In the genomic region with DNA sequence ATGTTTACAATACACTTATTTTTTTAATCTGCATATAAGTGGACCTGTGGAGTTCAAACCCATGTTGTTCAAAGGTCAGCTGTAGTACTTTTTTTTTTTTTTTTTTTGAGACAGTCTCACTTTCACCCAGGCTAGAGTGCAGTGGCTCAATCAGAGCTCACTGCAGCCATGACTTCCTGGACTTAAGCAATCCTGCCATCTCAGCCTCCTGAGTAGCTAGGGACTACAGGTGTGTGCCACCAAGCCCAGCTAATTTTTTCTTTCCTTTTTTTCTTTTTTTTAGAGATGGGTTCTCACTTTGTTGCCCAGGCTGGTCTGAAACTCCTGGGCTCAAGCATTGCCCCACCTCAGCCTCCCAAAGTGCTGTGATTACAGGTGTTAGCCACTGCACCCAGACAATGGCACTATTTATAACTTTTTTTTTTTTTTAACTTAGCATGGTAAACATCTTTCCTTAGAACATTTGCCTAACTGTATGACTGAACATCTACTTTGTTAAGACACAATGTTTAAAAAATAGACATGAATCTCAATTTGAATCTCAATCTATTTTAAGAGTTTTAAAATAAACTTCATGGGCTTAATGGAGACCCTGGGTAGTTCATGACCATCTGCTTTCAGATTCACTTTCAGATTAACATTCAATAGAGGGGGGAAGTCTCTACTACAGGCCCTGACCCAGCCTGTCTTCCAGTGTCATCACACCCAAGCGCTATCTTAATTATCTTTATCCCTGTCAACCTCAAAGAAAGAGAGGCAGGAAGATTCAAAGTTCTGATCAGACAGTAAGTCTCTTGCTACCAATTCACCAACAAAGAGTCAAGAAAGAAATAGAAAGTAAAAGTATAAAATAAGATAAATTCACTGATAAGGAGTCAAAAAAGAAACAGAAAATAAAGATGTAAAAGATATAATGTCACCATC, we compare ENCODE assay signal across 10 cellular contexts.
DNase-seq lines count a peak whose midpoint lies in the region; ATAC-seq and TF ChIP-seq lines count a peak whose summit lies in the region.
"Had no signal": no experiment of that assay in that cellular context is flagged by ENCODE, and none has a peak within 500 bp of the region (broad histone marks: within the 10 kb centered on the region; RNA-seq: fewer than 3 reads in every experiment).

No MANE protein-coding gene starts in this region.

- peaks cover 21% of the 10 kb centered on the region for H3K36me3 Mint-ChIP-seq in activated T-cell treated with anti-CD3 and anti-CD28 coated beads, Interleukin-2, amount 50 U/mL, for 4 hours (ENCODE audit: insufficient read depth)
- H3K36me3 Mint-ChIP-seq in glutamatergic neuron (ENCODE audit: unreplicated experiment), result no peaks in the 10 kb centered on the region

- DNase-seq in activated T-cell treated with anti-CD3 and anti-CD28 coated beads, Interleukin-2, amount 50 U/mL, for 4 hours, result no peak
- DNase-seq in activated T-cell treated with anti-CD3 and anti-CD28 coated beads, Interleukin-2, amount 50 U/mL, for 1 hour, result no peak
- DNase-seq in OCI-M1 (lab: John Stamatoyannopoulos, UW) (peak; percentile 51), glutamatergic neuron (no peak), RWPE1 (ENCODE audit: low spot score) (no peak), NCI-H1105 (lab: John Stamatoyannopoulos, UW) (no peak)
- DNase-seq in stimulated activated naive CD8-positive, alpha-beta T cell treated with anti-CD3 and anti-CD28 coated beads, Interleukin-15, Interleukin-2, amounts not matched to agents 100 U/mL and 50 U/mL, for 24 hours, result no peak
- DNase-seq: SHP77 treated with DMSO at 0.1 percent for 48 hours, uterus had no signal

- H3K27ac Mint-ChIP-seq in glutamatergic neuron (ENCODE audit: unreplicated experiment), result no peak overlapping the region

- CTCF ChIA-PET in RWPE1 (lab: Yijun Ruan, JAX), result interaction anchor here (0.6 kb wide), 1 partner anchor 1140 kb away, joined by 4 read pairs; no protein-coding TSS in a partner anchor

- ATAC-seq in activated T-cell treated with anti-CD3 and anti-CD28 coated beads, Interleukin-2, amount 50 U/mL, for 4 hours, result peak; percentile 67 to 77
- ATAC-seq in HG02870 (IDR thresholded peaks at IDR 0.05; ENCODE audit: unreplicated experiment), result peak; percentile 77
- peak; percentile 81 for ATAC-seq in stimulated activated naive CD8-positive, alpha-beta T cell treated with anti-CD3 and anti-CD28 coated beads, Interleukin-15, Interleukin-2, amounts not matched to agents 100 U/mL and 50 U/mL, for 24 hours

- no peak for TF ChIP-seq CTCF in glutamatergic neuron (IDR thresholded peaks at IDR 0.05; ENCODE audit: partially characterized antibody, unreplicated experiment)
- no peak for TF ChIP-seq CTCF in RWPE1 (conservative IDR thresholded peaks at IDR 0.05; ENCODE audit: low read depth)

- H3K4me1 Mint-ChIP-seq in activated T-cell treated with anti-CD3 and anti-CD28 coated beads, Interleukin-2, amount 50 U/mL, for 4 hours (ENCODE audit: low read depth), result peaks cover 84% of the 10 kb centered on the region
- H3K4me1 Mint-ChIP-seq in glutamatergic neuron (ENCODE audit: low read depth, unreplicated experiment), result no peaks in the 10 kb centered on the region

- POLR2A ChIA-PET in RWPE1 (lab: Yijun Ruan, JAX; ENCODE audit: low non-redundant PET), result no interaction called here

- H3K27ac ChIP-seq in RWPE1, result no peak overlapping the region
- H3K27ac ChIP-seq: uterus had no signal

- H3K9me3 Mint-ChIP-seq in activated T-cell treated with anti-CD3 and anti-CD28 coated beads, Interleukin-2, amount 50 U/mL, for 4 hours, result peaks cover 11% of the 10 kb centered on the region
- H3K9me3 Mint-ChIP-seq in glutamatergic neuron (ENCODE audit: unreplicated experiment), result no peaks in the 10 kb centered on the region

- H3K27me3 Mint-ChIP-seq in activated T-cell treated with anti-CD3 and anti-CD28 coated beads, Interleukin-2, amount 50 U/mL, for 4 hours (ENCODE audit: low read depth), result no peaks in the 10 kb centered on the region
- no peaks in the 10 kb centered on the region for H3K27me3 Mint-ChIP-seq in glutamatergic neuron (ENCODE audit: unreplicated experiment)

- H3K4me3 Mint-ChIP-seq in activated T-cell treated with anti-CD3 and anti-CD28 coated beads, Interleukin-2, amount 50 U/mL, for 4 hours, result peak overlapping the region; percentile 67
- H3K4me3 Mint-ChIP-seq in glutamatergic neuron (ENCODE audit: unreplicated experiment), result no peak overlapping the region
